ENCODE assay signal across 1 cellular context in the genomic region with DNA sequence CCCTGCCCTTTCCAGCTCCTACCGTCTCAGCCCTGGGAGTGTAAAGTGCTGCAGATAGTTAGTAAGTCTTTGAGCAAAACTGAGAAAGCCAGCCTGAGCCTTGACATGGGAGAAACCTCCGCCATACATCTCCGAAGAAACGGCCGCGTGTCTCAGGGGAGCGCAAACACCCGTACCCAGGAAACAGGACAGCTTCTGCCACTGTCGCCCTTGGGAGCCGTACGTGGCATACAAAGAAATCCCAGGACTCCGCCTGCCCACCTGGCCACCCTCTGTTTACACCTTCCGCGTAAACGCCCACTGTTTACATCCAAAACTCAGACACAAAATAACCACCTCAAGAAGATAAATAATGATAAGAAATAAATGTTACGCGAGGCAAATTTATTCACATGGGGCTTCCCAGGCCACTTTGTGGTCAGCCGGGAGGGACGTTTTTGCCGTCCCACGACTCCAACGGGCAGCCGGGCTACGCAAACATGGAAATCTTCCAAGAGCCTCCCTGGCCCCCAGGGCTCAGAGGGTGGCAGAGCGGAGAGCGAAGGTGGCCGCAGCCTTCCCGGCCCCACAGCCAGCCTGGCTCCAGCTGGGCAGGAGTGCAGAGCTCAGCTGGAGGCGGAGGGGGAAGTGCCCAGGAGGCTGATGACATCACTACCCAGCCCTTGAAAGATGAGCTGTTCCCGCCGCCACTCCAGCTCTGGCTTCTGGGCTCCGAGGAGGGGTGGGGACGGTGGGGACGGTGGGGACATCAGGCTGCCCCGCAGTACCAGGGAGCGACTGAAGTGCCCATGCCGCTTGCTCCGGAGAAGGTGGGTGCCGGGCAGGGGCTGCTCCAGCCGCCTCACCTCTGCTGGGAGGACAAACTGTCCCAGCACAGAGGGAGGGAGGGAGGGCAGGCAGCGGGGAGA.
TF ChIP-seq lines count a peak whose summit lies in the region.

A gene (plus strand): TSS at position 689 of the 908 bp plus-strand sequence. CDS start 32,269 bp downstream, outside the sequence.

TF ChIP-seq in HepG2, 621 proteins besides CTCF, POLR2A, EP300 and RAD21 (continued from another document):
- TF ChIP-seq, protein P1, sequence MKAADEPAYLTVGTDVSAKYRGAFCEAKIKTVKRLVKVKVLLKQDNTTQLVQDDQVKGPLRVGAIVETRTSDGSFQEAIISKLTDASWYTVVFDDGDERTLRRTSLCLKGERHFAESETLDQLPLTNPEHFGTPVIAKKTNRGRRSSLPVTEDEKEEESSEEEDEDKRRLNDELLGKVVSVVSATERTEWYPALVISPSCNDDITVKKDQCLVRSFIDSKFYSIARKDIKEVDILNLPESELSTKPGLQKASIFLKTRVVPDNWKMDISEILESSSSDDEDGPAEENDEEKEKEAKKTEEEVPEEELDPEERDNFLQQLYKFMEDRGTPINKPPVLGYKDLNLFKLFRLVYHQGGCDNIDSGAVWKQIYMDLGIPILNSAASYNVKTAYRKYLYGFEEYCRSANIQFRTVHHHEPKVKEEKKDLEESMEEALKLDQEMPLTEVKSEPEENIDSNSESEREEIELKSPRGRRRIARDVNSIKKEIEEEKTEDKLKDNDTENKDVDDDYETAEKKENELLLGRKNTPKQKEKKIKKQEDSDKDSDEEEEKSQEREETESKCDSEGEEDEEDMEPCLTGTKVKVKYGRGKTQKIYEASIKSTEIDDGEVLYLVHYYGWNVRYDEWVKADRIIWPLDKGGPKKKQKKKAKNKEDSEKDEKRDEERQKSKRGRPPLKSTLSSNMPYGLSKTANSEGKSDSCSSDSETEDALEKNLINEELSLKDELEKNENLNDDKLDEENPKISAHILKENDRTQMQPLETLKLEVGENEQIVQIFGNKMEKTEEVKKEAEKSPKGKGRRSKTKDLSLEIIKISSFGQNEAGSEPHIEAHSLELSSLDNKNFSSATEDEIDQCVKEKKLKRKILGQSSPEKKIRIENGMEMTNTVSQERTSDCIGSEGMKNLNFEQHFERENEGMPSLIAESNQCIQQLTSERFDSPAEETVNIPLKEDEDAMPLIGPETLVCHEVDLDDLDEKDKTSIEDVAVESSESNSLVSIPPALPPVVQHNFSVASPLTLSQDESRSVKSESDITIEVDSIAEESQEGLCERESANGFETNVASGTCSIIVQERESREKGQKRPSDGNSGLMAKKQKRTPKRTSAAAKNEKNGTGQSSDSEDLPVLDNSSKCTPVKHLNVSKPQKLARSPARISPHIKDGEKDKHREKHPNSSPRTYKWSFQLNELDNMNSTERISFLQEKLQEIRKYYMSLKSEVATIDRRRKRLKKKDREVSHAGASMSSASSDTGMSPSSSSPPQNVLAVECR (CRISPR knock-in tag; IDR thresholded peaks at IDR 0.05; ENCODE audit: borderline replicate concordance): peak; percentile 21; the same call in 1 of the 2 replicates
- TF ChIP-seq ATF7 (IDR thresholded peaks at IDR 0.05): peak; percentile 79
- TF ChIP-seq ATF7 (CRISPR knock-in tag; IDR thresholded peaks at IDR 0.05): peak; percentile 52; the same call in 1 of the 2 replicates
- no peak for TF ChIP-seq ZNF382 (CRISPR knock-in tag; IDR thresholded peaks at IDR 0.05; ENCODE audit: borderline replicate concordance)
- peak; percentile 88 for TF ChIP-seq HNRNPL (IDR thresholded peaks at IDR 0.05; ENCODE audit: low read depth, low read length)
- TF ChIP-seq, protein P2, sequence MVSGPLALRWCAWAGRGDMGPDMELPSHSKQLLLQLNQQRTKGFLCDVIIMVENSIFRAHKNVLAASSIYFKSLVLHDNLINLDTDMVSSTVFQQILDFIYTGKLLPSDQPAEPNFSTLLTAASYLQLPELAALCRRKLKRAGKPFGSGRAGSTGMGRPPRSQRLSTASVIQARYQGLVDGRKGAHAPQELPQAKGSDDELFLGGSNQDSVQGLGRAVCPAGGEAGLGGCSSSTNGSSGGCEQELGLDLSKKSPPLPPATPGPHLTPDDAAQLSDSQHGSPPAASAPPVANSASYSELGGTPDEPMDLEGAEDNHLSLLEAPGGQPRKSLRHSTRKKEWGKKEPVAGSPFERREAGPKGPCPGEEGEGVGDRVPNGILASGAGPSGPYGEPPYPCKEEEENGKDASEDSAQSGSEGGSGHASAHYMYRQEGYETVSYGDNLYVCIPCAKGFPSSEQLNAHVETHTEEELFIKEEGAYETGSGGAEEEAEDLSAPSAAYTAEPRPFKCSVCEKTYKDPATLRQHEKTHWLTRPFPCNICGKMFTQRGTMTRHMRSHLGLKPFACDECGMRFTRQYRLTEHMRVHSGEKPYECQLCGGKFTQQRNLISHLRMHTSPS (CRISPR knock-in tag; IDR thresholded peaks at IDR 0.05; ENCODE audit: low read depth): peak; percentile 71; the same call in 1 of the 2 replicates
- TF ChIP-seq HOXA3 (CRISPR knock-in tag; IDR thresholded peaks at IDR 0.05): peak; percentile 28; the same call in 1 of the 2 replicates
- TF ChIP-seq ZSCAN25 (CRISPR knock-in tag; IDR thresholded peaks at IDR 0.05): 0 out of 2 replicates have a peak, but pooled peaks have one; percentile 32
- 0 out of 2 replicates have a peak, but pooled peaks have one; percentile 21 for TF ChIP-seq FOSL2 (CRISPR knock-in tag; IDR thresholded peaks at IDR 0.05)
- TF ChIP-seq, protein P3, sequence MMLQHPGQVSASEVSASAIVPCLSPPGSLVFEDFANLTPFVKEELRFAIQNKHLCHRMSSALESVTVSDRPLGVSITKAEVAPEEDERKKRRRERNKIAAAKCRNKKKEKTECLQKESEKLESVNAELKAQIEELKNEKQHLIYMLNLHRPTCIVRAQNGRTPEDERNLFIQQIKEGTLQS (CRISPR knock-in tag; IDR thresholded peaks at IDR 0.05): peak; percentile 81
- peak; percentile 47 for TF ChIP-seq HNRNPLL (IDR thresholded peaks at IDR 0.05; ENCODE audit: low read depth, low read length, poor library complexity, severe bottlenecking)
- no peak for TF ChIP-seq TRIM24 (CRISPR knock-in tag; IDR thresholded peaks at IDR 0.05)
- TF ChIP-seq, protein P4, sequence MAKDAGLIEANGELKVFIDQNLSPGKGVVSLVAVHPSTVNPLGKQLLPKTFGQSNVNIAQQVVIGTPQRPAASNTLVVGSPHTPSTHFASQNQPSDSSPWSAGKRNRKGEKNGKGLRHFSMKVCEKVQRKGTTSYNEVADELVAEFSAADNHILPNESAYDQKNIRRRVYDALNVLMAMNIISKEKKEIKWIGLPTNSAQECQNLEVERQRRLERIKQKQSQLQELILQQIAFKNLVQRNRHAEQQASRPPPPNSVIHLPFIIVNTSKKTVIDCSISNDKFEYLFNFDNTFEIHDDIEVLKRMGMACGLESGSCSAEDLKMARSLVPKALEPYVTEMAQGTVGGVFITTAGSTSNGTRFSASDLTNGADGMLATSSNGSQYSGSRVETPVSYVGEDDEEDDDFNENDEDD (CRISPR knock-in tag; IDR thresholded peaks at IDR 0.05; ENCODE audit: borderline replicate concordance): peak; percentile 43; the same call in 1 of the 2 replicates
- TF ChIP-seq HOXA9 (CRISPR knock-in tag; IDR thresholded peaks at IDR 0.05; ENCODE audit: borderline replicate concordance): no peak
- TF ChIP-seq, protein P5, sequence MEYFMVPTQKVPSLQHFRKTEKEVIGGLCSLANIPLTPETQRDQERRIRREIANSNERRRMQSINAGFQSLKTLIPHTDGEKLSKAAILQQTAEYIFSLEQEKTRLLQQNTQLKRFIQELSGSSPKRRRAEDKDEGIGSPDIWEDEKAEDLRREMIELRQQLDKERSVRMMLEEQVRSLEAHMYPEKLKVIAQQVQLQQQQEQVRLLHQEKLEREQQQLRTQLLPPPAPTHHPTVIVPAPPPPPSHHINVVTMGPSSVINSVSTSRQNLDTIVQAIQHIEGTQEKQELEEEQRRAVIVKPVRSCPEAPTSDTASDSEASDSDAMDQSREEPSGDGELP (IDR thresholded peaks at IDR 0.05; ENCODE audit: borderline replicate concordance, low read depth): peak; percentile 89; the same call in 1 of the 2 replicates
- TF ChIP-seq, protein P6, sequence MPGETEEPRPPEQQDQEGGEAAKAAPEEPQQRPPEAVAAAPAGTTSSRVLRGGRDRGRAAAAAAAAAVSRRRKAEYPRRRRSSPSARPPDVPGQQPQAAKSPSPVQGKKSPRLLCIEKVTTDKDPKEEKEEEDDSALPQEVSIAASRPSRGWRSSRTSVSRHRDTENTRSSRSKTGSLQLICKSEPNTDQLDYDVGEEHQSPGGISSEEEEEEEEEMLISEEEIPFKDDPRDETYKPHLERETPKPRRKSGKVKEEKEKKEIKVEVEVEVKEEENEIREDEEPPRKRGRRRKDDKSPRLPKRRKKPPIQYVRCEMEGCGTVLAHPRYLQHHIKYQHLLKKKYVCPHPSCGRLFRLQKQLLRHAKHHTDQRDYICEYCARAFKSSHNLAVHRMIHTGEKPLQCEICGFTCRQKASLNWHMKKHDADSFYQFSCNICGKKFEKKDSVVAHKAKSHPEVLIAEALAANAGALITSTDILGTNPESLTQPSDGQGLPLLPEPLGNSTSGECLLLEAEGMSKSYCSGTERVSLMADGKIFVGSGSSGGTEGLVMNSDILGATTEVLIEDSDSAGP (CRISPR knock-in tag; IDR thresholded peaks at IDR 0.05; ENCODE audit: borderline replicate concordance): peak; percentile 33; the same call in 1 of the 2 replicates
- TF ChIP-seq GABPB1 (CRISPR knock-in tag; IDR thresholded peaks at IDR 0.05): peak; percentile 55; the same call in 1 of the 2 replicates
- TF ChIP-seq SIX4 (CRISPR knock-in tag; IDR thresholded peaks at IDR 0.05): 0 out of 2 replicates have a peak, but pooled peaks have one; percentile 36
- peak; percentile 38; the same call in 1 of the 2 replicates for TF ChIP-seq ELF1 (CRISPR knock-in tag; IDR thresholded peaks at IDR 0.05)
- TF ChIP-seq, protein P7, sequence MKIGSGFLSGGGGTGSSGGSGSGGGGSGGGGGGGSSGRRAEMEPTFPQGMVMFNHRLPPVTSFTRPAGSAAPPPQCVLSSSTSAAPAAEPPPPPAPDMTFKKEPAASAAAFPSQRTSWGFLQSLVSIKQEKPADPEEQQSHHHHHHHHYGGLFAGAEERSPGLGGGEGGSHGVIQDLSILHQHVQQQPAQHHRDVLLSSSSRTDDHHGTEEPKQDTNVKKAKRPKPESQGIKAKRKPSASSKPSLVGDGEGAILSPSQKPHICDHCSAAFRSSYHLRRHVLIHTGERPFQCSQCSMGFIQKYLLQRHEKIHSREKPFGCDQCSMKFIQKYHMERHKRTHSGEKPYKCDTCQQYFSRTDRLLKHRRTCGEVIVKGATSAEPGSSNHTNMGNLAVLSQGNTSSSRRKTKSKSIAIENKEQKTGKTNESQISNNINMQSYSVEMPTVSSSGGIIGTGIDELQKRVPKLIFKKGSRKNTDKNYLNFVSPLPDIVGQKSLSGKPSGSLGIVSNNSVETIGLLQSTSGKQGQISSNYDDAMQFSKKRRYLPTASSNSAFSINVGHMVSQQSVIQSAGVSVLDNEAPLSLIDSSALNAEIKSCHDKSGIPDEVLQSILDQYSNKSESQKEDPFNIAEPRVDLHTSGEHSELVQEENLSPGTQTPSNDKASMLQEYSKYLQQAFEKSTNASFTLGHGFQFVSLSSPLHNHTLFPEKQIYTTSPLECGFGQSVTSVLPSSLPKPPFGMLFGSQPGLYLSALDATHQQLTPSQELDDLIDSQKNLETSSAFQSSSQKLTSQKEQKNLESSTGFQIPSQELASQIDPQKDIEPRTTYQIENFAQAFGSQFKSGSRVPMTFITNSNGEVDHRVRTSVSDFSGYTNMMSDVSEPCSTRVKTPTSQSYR (CRISPR knock-in tag; IDR thresholded peaks at IDR 0.05; ENCODE audit: borderline replicate concordance): 0 out of 2 replicates have a peak, but pooled peaks have one; percentile 35
- TF ChIP-seq KDM2A (CRISPR knock-in tag; IDR thresholded peaks at IDR 0.05; ENCODE audit: borderline replicate concordance, low read depth): peak; percentile 25; the same call in 1 of the 2 replicates
- TF ChIP-seq, protein P8, sequence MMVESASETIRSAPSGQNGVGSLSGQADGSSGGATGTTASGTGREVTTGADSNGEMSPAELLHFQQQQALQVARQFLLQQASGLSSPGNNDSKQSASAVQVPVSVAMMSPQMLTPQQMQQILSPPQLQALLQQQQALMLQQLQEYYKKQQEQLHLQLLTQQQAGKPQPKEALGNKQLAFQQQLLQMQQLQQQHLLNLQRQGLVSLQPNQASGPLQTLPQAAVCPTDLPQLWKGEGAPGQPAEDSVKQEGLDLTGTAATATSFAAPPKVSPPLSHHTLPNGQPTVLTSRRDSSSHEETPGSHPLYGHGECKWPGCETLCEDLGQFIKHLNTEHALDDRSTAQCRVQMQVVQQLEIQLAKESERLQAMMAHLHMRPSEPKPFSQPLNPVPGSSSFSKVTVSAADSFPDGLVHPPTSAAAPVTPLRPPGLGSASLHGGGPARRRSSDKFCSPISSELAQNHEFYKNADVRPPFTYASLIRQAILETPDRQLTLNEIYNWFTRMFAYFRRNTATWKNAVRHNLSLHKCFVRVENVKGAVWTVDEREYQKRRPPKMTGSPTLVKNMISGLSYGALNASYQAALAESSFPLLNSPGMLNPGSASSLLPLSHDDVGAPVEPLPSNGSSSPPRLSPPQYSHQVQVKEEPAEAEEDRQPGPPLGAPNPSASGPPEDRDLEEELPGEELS (CRISPR knock-in tag; IDR thresholded peaks at IDR 0.05): no peak
- TF ChIP-seq, protein P9, sequence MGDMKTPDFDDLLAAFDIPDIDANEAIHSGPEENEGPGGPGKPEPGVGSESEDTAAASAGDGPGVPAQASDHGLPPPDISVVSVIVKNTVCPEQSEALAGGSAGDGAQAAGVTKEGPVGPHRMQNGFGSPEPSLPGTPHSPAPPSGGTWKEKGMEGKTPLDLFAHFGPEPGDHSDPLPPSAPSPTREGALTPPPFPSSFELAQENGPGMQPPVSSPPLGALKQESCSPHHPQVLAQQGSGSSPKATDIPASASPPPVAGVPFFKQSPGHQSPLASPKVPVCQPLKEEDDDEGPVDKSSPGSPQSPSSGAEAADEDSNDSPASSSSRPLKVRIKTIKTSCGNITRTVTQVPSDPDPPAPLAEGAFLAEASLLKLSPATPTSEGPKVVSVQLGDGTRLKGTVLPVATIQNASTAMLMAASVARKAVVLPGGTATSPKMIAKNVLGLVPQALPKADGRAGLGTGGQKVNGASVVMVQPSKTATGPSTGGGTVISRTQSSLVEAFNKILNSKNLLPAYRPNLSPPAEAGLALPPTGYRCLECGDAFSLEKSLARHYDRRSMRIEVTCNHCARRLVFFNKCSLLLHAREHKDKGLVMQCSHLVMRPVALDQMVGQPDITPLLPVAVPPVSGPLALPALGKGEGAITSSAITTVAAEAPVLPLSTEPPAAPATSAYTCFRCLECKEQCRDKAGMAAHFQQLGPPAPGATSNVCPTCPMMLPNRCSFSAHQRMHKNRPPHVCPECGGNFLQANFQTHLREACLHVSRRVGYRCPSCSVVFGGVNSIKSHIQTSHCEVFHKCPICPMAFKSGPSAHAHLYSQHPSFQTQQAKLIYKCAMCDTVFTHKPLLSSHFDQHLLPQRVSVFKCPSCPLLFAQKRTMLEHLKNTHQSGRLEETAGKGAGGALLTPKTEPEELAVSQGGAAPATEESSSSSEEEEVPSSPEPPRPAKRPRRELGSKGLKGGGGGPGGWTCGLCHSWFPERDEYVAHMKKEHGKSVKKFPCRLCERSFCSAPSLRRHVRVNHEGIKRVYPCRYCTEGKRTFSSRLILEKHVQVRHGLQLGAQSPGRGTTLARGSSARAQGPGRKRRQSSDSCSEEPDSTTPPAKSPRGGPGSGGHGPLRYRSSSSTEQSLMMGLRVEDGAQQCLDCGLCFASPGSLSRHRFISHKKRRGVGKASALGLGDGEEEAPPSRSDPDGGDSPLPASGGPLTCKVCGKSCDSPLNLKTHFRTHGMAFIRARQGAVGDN (CRISPR knock-in tag; IDR thresholded peaks at IDR 0.05): peak; percentile 35; the same call in 1 of the 2 replicates
- TF ChIP-seq, protein P10, sequence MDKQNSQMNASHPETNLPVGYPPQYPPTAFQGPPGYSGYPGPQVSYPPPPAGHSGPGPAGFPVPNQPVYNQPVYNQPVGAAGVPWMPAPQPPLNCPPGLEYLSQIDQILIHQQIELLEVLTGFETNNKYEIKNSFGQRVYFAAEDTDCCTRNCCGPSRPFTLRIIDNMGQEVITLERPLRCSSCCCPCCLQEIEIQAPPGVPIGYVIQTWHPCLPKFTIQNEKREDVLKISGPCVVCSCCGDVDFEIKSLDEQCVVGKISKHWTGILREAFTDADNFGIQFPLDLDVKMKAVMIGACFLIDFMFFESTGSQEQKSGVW (CRISPR knock-in tag; IDR thresholded peaks at IDR 0.05; ENCODE audit: borderline replicate concordance): no peak
- 0 out of 2 replicates have a peak, but pooled peaks have one; percentile 17 for TF ChIP-seq CREB1 (IDR thresholded peaks at IDR 0.05)
- TF ChIP-seq CREB1 (CRISPR knock-in tag; IDR thresholded peaks at IDR 0.05): no peak
- TF ChIP-seq ZBTB21 (CRISPR knock-in tag; IDR thresholded peaks at IDR 0.05): peak; percentile 61; the same call in 1 of the 2 replicates
